26 cellular contexts compared by ENCODE assay signal in genomic region chr15:92407343-92407742, GRCh38. TPM values are rescaled to one million over a fixed set of nuclear protein-coding genes. Genes with fewer than 3 reads are reported as not detected.
"Had no signal": no experiment of that assay in that cellular context is flagged by ENCODE, and none has a peak within 500 bp of the region (broad histone marks: within the 10 kb centered on the region; RNA-seq: fewer than 3 reads in every experiment).

No MANE protein-coding gene starts in this region.

- H2AFZ ChIP-seq: hepatocyte had no signal

- H3K4me2 ChIP-seq: hepatocyte had no signal

- H3K27ac Mint-ChIP-seq: immature natural killer cell, mesothelial cell of epicardium, naive B cell had no signal

- H3K4me3 Mint-ChIP-seq: immature natural killer cell, mesothelial cell of epicardium, naive B cell had no signal

- H3K27me3 ChIP-seq: foreskin keratinocyte, gastroesophageal sphincter had no signal

- H3K4me1 Mint-ChIP-seq: immature natural killer cell, naive B cell had no signal

- H3K9me3 ChIP-seq: esophagus muscularis mucosa, gastroesophageal sphincter, heart left ventricle, left lung, lower lobe of right lung, mucosa of descending colon had no signal

- H3K9me3 Mint-ChIP-seq: mesothelial cell of epicardium had no signal

- H3K36me3 ChIP-seq: esophagus muscularis mucosa, gastroesophageal sphincter, heart left ventricle, left lung, lower lobe of right lung had no signal

- H3K4me1 ChIP-seq: esophagus muscularis mucosa, foreskin keratinocyte, gastroesophageal sphincter, left lung, lower lobe of right lung had no signal

- DNase-seq: dermis blood vessel endothelial cell; dorsolateral prefrontal cortex; effector CD4-positive, alpha-beta T cell; effector memory CD4-positive, alpha-beta T cell; foreskin keratinocyte; heart left ventricle; hypothalamus; immature natural killer cell; left cardiac atrium; left lung; lower lobe of right lung; mesenchymal stem cell; mucosa of descending colon; naive B cell had no signal

- H3K36me3 Mint-ChIP-seq: immature natural killer cell, mesothelial cell of epicardium, naive B cell had no signal

- H3K79me2 ChIP-seq: hepatocyte had no signal

- H3K27ac ChIP-seq: coronary artery, dorsolateral prefrontal cortex, esophagus muscularis mucosa, foreskin keratinocyte, gastroesophageal sphincter, heart left ventricle, hepatocyte, left lung, lower lobe of right lung had no signal

- ATAC-seq: foreskin keratinocyte, gastroesophageal sphincter, heart left ventricle, left lung, lower lobe of right lung, mucosa of descending colon had no signal

- H3K4me3 ChIP-seq: coronary artery, dorsolateral prefrontal cortex, esophagus muscularis mucosa, gastroesophageal sphincter, heart left ventricle, hepatocyte, left lung, lower lobe of right lung, mucosa of descending colon had no signal

- FAIRE-seq: colon, endometrium, endothelial cell of umbilical vein, frontal cortex, keratinocyte had no signal

RNA-seq across cellular contexts. Expression of gene ST8SIA2, which starts 13.7 kb away (rescaled TPM):
- total RNA-seq: gastroesophageal sphincter, lower lobe of right lung, mesenteric fat pad had no signal
- polyA plus RNA-seq: fibroblast of lung, immature natural killer cell had no signal
